In the genomic region with DNA sequence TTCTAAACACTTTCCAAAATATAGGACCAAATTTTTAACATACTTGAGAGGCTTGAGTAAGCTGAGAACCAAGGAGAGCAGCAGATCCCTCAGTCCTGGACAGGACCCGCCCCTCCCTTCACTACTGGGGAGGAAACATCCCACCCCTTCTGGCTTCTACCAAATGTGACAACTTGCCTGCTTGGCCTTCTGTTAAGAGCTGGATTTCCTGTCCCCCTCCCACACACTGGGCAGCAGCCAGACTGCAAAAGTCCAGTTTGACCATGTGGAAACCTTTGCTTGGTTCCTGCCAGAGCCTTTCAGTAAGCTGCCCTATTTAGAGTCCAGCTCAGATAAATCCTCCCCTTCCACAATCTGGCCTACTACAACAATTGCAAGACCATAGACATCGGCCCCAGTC, we compare ENCODE assay signal across 9 cellular contexts.
A peak's percentile ranks its signal among the peaks of the same experiment; 100 is the strongest.
DNase-seq lines count a peak whose midpoint lies in the region; ATAC-seq lines count a peak whose summit lies in the region.
"Had no signal": no experiment of that assay in that cellular context is flagged by ENCODE, and none has a peak within 500 bp of the region (broad histone marks: within the 10 kb centered on the region; RNA-seq: fewer than 3 reads in every experiment).

No MANE protein-coding gene starts in this region.

- H3K4me3 ChIP-seq in aorta (ENCODE audit: low read length in 2 of 2), result no peak overlapping the region

- DNase-seq in astrocyte of the hippocampus (ENCODE audit: low read depth, low spot score) (peak; percentile 18), cardiac septum (ENCODE audit: low spot score) (peak; percentile 86), mucosa of gallbladder (ENCODE audit: low spot score) (peak; percentile 71), aorta (peak; percentile 91), T1000 (lab: John Stamatoyannopoulos, UW) (no peak), NCI-H128 (lab: John Stamatoyannopoulos, UW; ENCODE audit: unreplicated experiment) (no peak)
- DNase-seq: activated T-cell treated with anti-CD3 and anti-CD28 coated beads for 4 hours, NCI-H2171 had no signal

- H3K36me3 ChIP-seq in aorta (ENCODE audit: control insufficient read depth in 1 of 2, insufficient read depth in 2 of 2, low read length in 1 of 2), result no peaks in the 10 kb centered on the region

- H3K9me3 ChIP-seq in aorta (ENCODE audit: control insufficient read depth, low read length), result no peaks in the 10 kb centered on the region

- no peaks in the 10 kb centered on the region for H3K4me1 ChIP-seq in aorta (ENCODE audit: control insufficient read depth in 1 of 2, insufficient read depth in 2 of 2, low read length in 2 of 2)

- intact Hi-C loops in cardiac septum (cut with DNase I) (loop anchor here (5.0 kb wide), 1 partner anchor 75 kb away; no protein-coding TSS in a partner anchor), aorta (cut with DNase I) (no loop called here)

- ATAC-seq in aorta (ENCODE audit: low FRiP score) (peak; percentile 92), GM19467 (IDR thresholded peaks at IDR 0.05; ENCODE audit: unreplicated experiment) (no peak)

- 3% methylated on average over 2 of the region's 2 CpGs for WGBS in aorta, 2 donors

- H3K27me3 ChIP-seq in aorta (ENCODE audit: control insufficient read depth in 1 of 2, insufficient read depth in 2 of 2, low read length in 1 of 2), result no peaks in the 10 kb centered on the region

- no peak overlapping the region for H3K27ac ChIP-seq in aorta (ENCODE audit: low read depth in 1 of 2, low read length in 2 of 2)

Comparison
In these comparisons a context has a peak if more than half of its experiments do, and no peak if none do; other contexts are left out.
1. DNase-seq: peak in astrocyte of the hippocampus (single experiment), cardiac septum (single experiment), mucosa of gallbladder (single experiment) and aorta (2 of 2); none in T1000 (single experiment) and NCI-H128 (single experiment).